8 cellular contexts compared by ENCODE assay signal in genomic region chr14:66746316-66747006, GRCh38.
DNase-seq lines count a peak whose midpoint lies in the region; ATAC-seq, FAIRE-seq and TF ChIP-seq lines count a peak whose summit lies in the region.

No MANE protein-coding gene starts in this region.

- peak; percentile 75 for TF ChIP-seq CTCF in LNCAP (IDR thresholded peaks at IDR 0.05)

- no peaks in the 10 kb centered on the region for H3K4me1 ChIP-seq in effector memory CD4-positive, alpha-beta T cell (ENCODE audit: control insufficient read depth, insufficient read depth, low read length, poor library complexity, severe bottlenecking)

- no peaks in the 10 kb centered on the region for H3K36me3 ChIP-seq in effector memory CD4-positive, alpha-beta T cell (ENCODE audit: control insufficient read depth, insufficient read depth, low read length)

- FAIRE-seq in GM19239 (lab: Jason Lieb, UNC) = no peak

- no peaks in the 10 kb centered on the region for H3K27me3 ChIP-seq in effector memory CD4-positive, alpha-beta T cell (replicated peaks; ENCODE audit: control insufficient read depth, insufficient read depth, low read length, poor library complexity, severe bottlenecking)

- DNase-seq in GM04503 (ENCODE audit: low read depth) (peak; percentile 3), T47D (ENCODE audit: low read depth in 1 of 2, low spot score in 1 of 2) (peak; percentile 26 to 70), left lobe of liver (ENCODE audit: low spot score) (no peak), GM19239 (ENCODE audit: insufficient read length, low spot score) (no peak), T-helper 9 cell (no peak)
- no peak for DNase-seq in effector memory CD4-positive, alpha-beta T cell

- no peak overlapping the region for H3K27ac ChIP-seq in effector memory CD4-positive, alpha-beta T cell (ENCODE audit: insufficient read depth, low read length, poor library complexity, severe bottlenecking)

- peak; percentile 98 for ATAC-seq in left lobe of liver
- no peak for ATAC-seq in GM21423 (IDR thresholded peaks at IDR 0.05; ENCODE audit: unreplicated experiment)

- in situ Hi-C loops in T47D (cut with HindIII; ENCODE audit: low pct_unique_long_range_greater_than_20kb, low sequenced_read_pairs) = no loop called here

- no peaks in the 10 kb centered on the region for H3K9me3 ChIP-seq in effector memory CD4-positive, alpha-beta T cell (ENCODE audit: control insufficient read depth, low read length)

- no peak overlapping the region for H3K4me3 ChIP-seq in effector memory CD4-positive, alpha-beta T cell (ENCODE audit: insufficient read depth, low read depth, low read length, poor library complexity, severe bottlenecking)

Comparison
In these comparisons a context has a peak if more than half of its experiments do, and no peak if none do; other contexts are left out.
1. DNase-seq: peak in GM04503 (single experiment) and T47D (2 of 2); none in left lobe of liver (single experiment), effector memory CD4-positive, alpha-beta T cell (0 of 3), GM19239 (single experiment) and T-helper 9 cell (single experiment).